In genomic region chr2:218368150-218368528, GRCh38 we compare ENCODE assay signal across 8 cellular contexts. TPM values are rescaled to one million over a fixed set of nuclear protein-coding genes. Genes with fewer than 3 reads are reported as not detected.
DNase-seq lines count a peak whose midpoint lies in the region; ATAC-seq, FAIRE-seq and TF ChIP-seq lines count a peak whose summit lies in the region.

No MANE protein-coding gene starts in this region.

- no peak for TF ChIP-seq CTCF in GM06990 (IDR thresholded peaks at IDR 0.05; ENCODE audit: insufficient read depth, low read length, poor library complexity, severe bottlenecking)
- peak in 1 of 4 experiments; percentile 4 for TF ChIP-seq CTCF in gastroesophageal sphincter (IDR thresholded peaks at IDR 0.05)
- TF ChIP-seq CTCF in retinal pigment epithelial cell (conservative IDR thresholded peaks at IDR 0.05; ENCODE audit: low read depth, low read length): no peak

- no peak for TF ChIP-seq POLR2A in gastroesophageal sphincter (IDR thresholded peaks at IDR 0.05)

- ATAC-seq in T-helper 17 cell (no peak), gastroesophageal sphincter (no peak), GM21619 (IDR thresholded peaks at IDR 0.05; ENCODE audit: unreplicated experiment) (no peak)

- H3K27me3 ChIP-seq in GM06990 (replicated peaks; ENCODE audit: control insufficient read depth, insufficient read depth, low read length) (no peaks in the 10 kb centered on the region), gastroesophageal sphincter (no peaks in the 10 kb centered on the region)

- peaks cover 0 to 23% (median 0%) of the 10 kb centered on the region in 3 donors for H3K4me1 ChIP-seq in gastroesophageal sphincter

- H3K27me3 Mint-ChIP-seq in T-helper 17 cell: no peaks in the 10 kb centered on the region

- WGBS in gastroesophageal sphincter (ENCODE audit: low coverage in 1 of 2), 2 donors: 45% methylated on average over 11 of the region's 21 CpGs; no CpG with 5 or more reads in 1 of the 2 donors

- peaks cover 19% of the 10 kb centered on the region for H3K4me1 Mint-ChIP-seq in T-helper 17 cell

- TF ChIP-seq EP300 in gastroesophageal sphincter (IDR thresholded peaks at IDR 0.05): no peak

- H3K27ac Mint-ChIP-seq in T-helper 17 cell: peak overlapping the region; percentile 80

- H3K36me3 ChIP-seq in GM06990 (ENCODE audit: control insufficient read depth, insufficient read depth, low read length) (no peaks in the 10 kb centered on the region), gastroesophageal sphincter (no peaks in the 10 kb centered on the region)

- H3K4me3 Mint-ChIP-seq in T-helper 17 cell: peak overlapping the region; percentile 85

- peak overlapping the region; percentile 77 for H3K4me3 ChIP-seq in GM06990 (replicated peaks; ENCODE audit: low read depth, low read length)
- peak overlapping the region; percentile 50 to 60 for H3K4me3 ChIP-seq in gastroesophageal sphincter
- H3K4me3 ChIP-seq in retinal pigment epithelial cell (ENCODE audit: low read length): peak overlapping the region; percentile 52

- H3K36me3 Mint-ChIP-seq in T-helper 17 cell (ENCODE audit: low read depth): no peaks in the 10 kb centered on the region

- peak overlapping the region; percentile 84 to 91 (median 86) for H3K27ac ChIP-seq in gastroesophageal sphincter

- FAIRE-seq in urothelium cell line (lab: Jason Lieb, UNC): no peak

- no peak for DNase-seq in GM06990 (ENCODE audit: extremely low read depth, insufficient read length)
- DNase-seq in T-helper 17 cell: no peak
- no peak for DNase-seq in retinal pigment epithelial cell (ENCODE audit: low read depth)
- no peak for DNase-seq in urothelium cell line (ENCODE audit: low spot score)
- DNase-seq in anterior cingulate cortex (lab: John Stamatoyannopoulos, UW): no peak
- no peak for DNase-seq in HUDEP-2 (lab: John Stamatoyannopoulos, UW; ENCODE audit: unreplicated experiment in 76 of 76)

- H3K9me3 ChIP-seq in T-helper 17 cell (ENCODE audit: control insufficient read depth, low read length, poor library complexity, severe bottlenecking): no peaks in the 10 kb centered on the region
- peaks cover 0 to 8% (median 0%) of the 10 kb centered on the region in 3 donors for H3K9me3 ChIP-seq in gastroesophageal sphincter

RNA-seq across cellular contexts. Expression of gene CATIP, which starts 11.5 kb away (rescaled TPM):
- total RNA-seq in T-helper 17 cell (not detected), gastroesophageal sphincter (not detected)

RNA-seq across cellular contexts. Expression of gene SLC11A1, which starts 13.9 kb away (rescaled TPM):
- 10 to 100 TPM in 1 of 2 donors, 1 to 10 TPM in 1; 2.7 to 23.9 TPM for total RNA-seq in T-helper 17 cell
- total RNA-seq in gastroesophageal sphincter: 10 to 100 TPM in 2 of 4 donors, 1 to 10 TPM in 2; 5.9 to 23.0 (median 9.5) TPM

RNA-seq across cellular contexts. Expression of gene CTDSP1, which starts 31.5 kb away (rescaled TPM):
- total RNA-seq in T-helper 17 cell (100 to 1,000 TPM; 109 to 132 TPM), gastroesophageal sphincter (100 to 1,000 TPM; 121 to 159 (median 136) TPM)

RNA-seq across cellular contexts. Expression of gene VIL1, which starts 50.8 kb away (rescaled TPM):
- total RNA-seq in T-helper 17 cell (1 to 10 TPM in 1 of 2 donors, under 1 TPM in 1; 0.32 to 6.2 TPM), gastroesophageal sphincter (not detected)
